In genomic region chr9:137888621-137889020, GRCh38 we compare ENCODE assay signal across 2 cellular contexts. TPM values are rescaled to one million over a fixed set of nuclear protein-coding genes. Genes with fewer than 3 reads are reported as not detected.
"Had no signal": no experiment of that assay in that cellular context is flagged by ENCODE, and none has a peak within 500 bp of the region (broad histone marks: within the 10 kb centered on the region; RNA-seq: fewer than 3 reads in every experiment).

No MANE protein-coding gene starts in this region.

RNA-seq across cellular contexts. Expression of gene CACNA1B, which starts 11.0 kb away (rescaled TPM):
- total RNA-seq: right lobe of liver, subcutaneous adipose tissue had no signal
